Comparison of ENCODE assay signal across 8 cellular contexts in the genomic region with DNA sequence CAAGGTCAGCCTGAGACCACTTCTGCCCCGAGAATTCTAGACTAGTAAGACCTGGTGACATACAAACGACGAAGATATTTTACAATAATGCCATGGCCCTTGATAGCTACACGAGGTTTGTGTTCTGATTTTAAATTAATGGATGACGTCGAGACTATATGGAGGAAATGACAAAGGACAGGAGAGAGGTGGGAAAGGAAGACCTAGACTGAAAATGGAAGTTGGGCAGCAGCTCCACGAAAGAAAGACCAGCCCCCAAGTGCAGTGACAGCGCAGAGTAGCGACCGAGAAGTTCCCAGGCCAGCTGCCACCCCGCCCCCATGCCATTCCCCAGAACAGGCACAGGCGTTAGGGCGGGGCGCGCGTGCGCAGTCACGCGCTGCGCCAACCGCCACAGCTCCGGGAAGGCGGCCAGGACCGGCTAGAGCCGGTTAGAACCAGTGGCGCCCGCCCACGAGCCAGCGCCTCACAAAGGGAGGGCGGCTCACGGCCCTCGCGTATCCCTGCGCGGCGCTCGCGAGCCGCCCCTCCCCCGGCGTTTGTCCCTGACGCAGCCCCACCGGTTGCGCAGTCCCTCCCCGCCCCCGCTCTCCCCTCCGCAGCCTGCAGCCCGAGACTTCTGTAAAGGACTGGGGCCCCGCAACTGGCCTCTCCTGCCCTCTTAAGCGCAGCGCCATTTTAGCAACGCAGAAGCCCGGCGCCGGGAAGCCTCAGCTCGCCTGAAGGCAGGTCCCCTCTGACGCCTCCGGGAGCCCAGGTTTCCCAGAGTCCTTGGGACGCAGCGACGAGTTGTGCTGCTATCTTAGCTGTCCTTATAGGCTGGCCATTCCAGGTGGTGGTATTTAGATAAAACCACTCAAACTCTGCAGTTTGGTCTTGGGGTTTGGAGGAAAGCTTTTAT. TPM values are rescaled to one million over a fixed set of nuclear protein-coding genes. Genes with fewer than 3 reads are reported as not detected.
DNase-seq lines count a peak whose midpoint lies in the region; ATAC-seq, FAIRE-seq and TF ChIP-seq lines count a peak whose summit lies in the region.

No MANE protein-coding gene starts in this region.

- DNase-seq in NCI-H1092 treated with DMSO at 0.1 percent for 48 hours (lab: John Stamatoyannopoulos, UW) (peak; percentile 99), SK-N-MC (ENCODE audit: low read depth, low spot score) (peak; percentile 79), glutamatergic neuron (peak; percentile 99), pancreas (peak; percentile 99 to 100 (median 99))
- DNase-seq in activated naive CD4-positive, alpha-beta T cell treated with anti-CD3 and anti-CD28 coated beads, Interleukin-2, amount 50 U/mL, for 16 hours: peak; percentile 99

- WGBS in pancreas, 2 donors: 1% methylated on average over 43 to 61 of the region's 61 CpGs
- WGBS in thymus: under 1% methylated on average over 61 of the region's 61 CpGs

- no peak for FAIRE-seq in pancreas (lab: Jason Lieb, UNC)

- H3K27me3 Mint-ChIP-seq in glutamatergic neuron (ENCODE audit: unreplicated experiment): peaks cover 9% of the 10 kb centered on the region

- H3K4me1 ChIP-seq in pancreas (peaks cover 40 to 42% (median 41%) of the 10 kb centered on the region in 3 donors), thymus (ENCODE audit: control insufficient read depth, insufficient read depth, low read length) (peaks cover 25% of the 10 kb centered on the region)

- H3K27ac ChIP-seq in SK-N-MC: peak overlapping the region; percentile 100
- H3K27ac ChIP-seq in pancreas: peak overlapping the region; percentile 96 to 99 (median 98)
- H3K27ac ChIP-seq in thymus (ENCODE audit: low read depth): peak overlapping the region; percentile 100

- H3K4me3 ChIP-seq in GM08714 (ENCODE audit: low read length) (peak overlapping the region; percentile 99), SK-N-MC (peak overlapping the region; percentile 89), pancreas (peak overlapping the region; percentile 46 to 81 (median 72)), thymus (ENCODE audit: low read length) (peak overlapping the region; percentile 100)

- ATAC-seq in HG02623 (IDR thresholded peaks at IDR 0.05; ENCODE audit: unreplicated experiment) (peak; percentile 61), pancreas (peak; percentile 67 to 84 (median 77))

- H3K9me3 Mint-ChIP-seq in glutamatergic neuron (ENCODE audit: unreplicated experiment): peaks cover 27% of the 10 kb centered on the region

- H3K4me1 Mint-ChIP-seq in glutamatergic neuron (ENCODE audit: low read depth, unreplicated experiment): peaks cover 28% of the 10 kb centered on the region

- H3K27ac Mint-ChIP-seq in glutamatergic neuron (ENCODE audit: unreplicated experiment): peak overlapping the region; percentile 99

- peaks cover 11% of the 10 kb centered on the region for H3K36me3 Mint-ChIP-seq in glutamatergic neuron (ENCODE audit: unreplicated experiment)

- peaks cover 33% of the 10 kb centered on the region for H3K36me3 ChIP-seq in SK-N-MC (ENCODE audit: insufficient read depth, low read length)
- H3K36me3 ChIP-seq in pancreas: peaks cover 0 to 11% (median 0%) of the 10 kb centered on the region in 3 donors
- peaks cover 16% of the 10 kb centered on the region for H3K36me3 ChIP-seq in thymus (ENCODE audit: control insufficient read depth, insufficient read depth)

- H3K27me3 ChIP-seq in pancreas (no peaks in the 10 kb centered on the region), thymus (ENCODE audit: control insufficient read depth, insufficient read depth) (no peaks in the 10 kb centered on the region)

- H3K9me3 ChIP-seq in SK-N-MC (ENCODE audit: low read depth, low read length) (no peaks in the 10 kb centered on the region), pancreas (no peaks in the 10 kb centered on the region), thymus (ENCODE audit: control insufficient read depth) (no peaks in the 10 kb centered on the region)

- intact Hi-C loops in pancreas (cut with DNase I): loop anchor here in 1 of 3 donors (2.0 kb wide), 1 partner anchor 75 kb away; a partner anchor contains a TSS

- peak overlapping the region; percentile 99 for H3K9ac ChIP-seq in SK-N-MC (ENCODE audit: insufficient read length)

- TF ChIP-seq CTCF in glutamatergic neuron (IDR thresholded peaks at IDR 0.05; ENCODE audit: partially characterized antibody, unreplicated experiment) (no peak), pancreas (IDR thresholded peaks at IDR 0.05) (no peak)

- H3K4me3 Mint-ChIP-seq in glutamatergic neuron (ENCODE audit: unreplicated experiment): peak overlapping the region; percentile 87

RNA-seq across cellular contexts. Expression of a gene that starts 1.5 kb away (rescaled TPM):
- 18,218 TPM for total RNA-seq in glutamatergic neuron (ENCODE audit: unreplicated experiment)
- total RNA-seq in pancreas: 1,000 to 10,000 TPM; 2,360 to 5,615 (median 3,481) TPM
- polyA plus RNA-seq in pancreas: 1,000 to 10,000 TPM in 1 of 2 donors, 100 to 1,000 TPM in 1; 251 to 2,313 TPM
- 682 TPM for polyA plus RNA-seq in thymus

RNA-seq across cellular contexts. Expression of a gene that starts 27.5 kb away (rescaled TPM):
- 80.0 TPM for total RNA-seq in glutamatergic neuron (ENCODE audit: unreplicated experiment)
- 10 to 100 TPM; 40.1 to 49.4 (median 41.2) TPM for total RNA-seq in pancreas
- 10 to 100 TPM; 68.9 to 83.9 TPM for polyA plus RNA-seq in pancreas
- 68.1 TPM for polyA plus RNA-seq in thymus

Comparison
In these comparisons a context has a peak if more than half of its experiments do, and no peak if none do; other contexts are left out.
1. Peak in every context shown above with its lines: DNase-seq, ATAC-seq, H3K4me3 ChIP-seq and H3K27ac ChIP-seq.